26 cellular contexts compared by ENCODE assay signal in genomic region chr7:94286111-94286510, GRCh38.
"Had no signal": no experiment of that assay in that cellular context is flagged by ENCODE, and none has a peak within 500 bp of the region (broad histone marks: within the 10 kb centered on the region; RNA-seq: fewer than 3 reads in every experiment).

No MANE protein-coding gene starts in this region.

- H3K9me3 Mint-ChIP-seq: activated naive CD8-positive, alpha-beta T cell treated with anti-CD3 and anti-CD28 coated beads for 36 hours; activated T-cell treated with anti-CD3 and anti-CD28 coated beads, Interleukin-2, amount 50 U/mL, for 4 hours; activated T-helper 2 cell treated with anti-CD3 and anti-CD28 coated beads, Interferon-gamma antibody, Interleukin-2, Interleukin-4, amounts not matched to agents 10 μg/mL and 5 μg/mL and 100 μg/mL, durations not matched to agents 14 hours and 24 hours and 36 hours; dendritic cell treated with granulocyte-macrophage colony-stimulating factor and Interleukin-4, amounts not matched to agents 40 ng/mL and 50 ng/mL, for 4 days; nephron; stimulated activated naive B cell treated with anti-CD40 and anti-IgM and Interleukin-4, amounts not matched to agents 10 μg/mL and 1 μg/mL and 100 μg/mL, for 72 hours; type B pancreatic cell had no signal

- H3K4me3 ChIP-seq: cardiac muscle cell, heart right ventricle, thoracic aorta, vagina had no signal

- H3K36me3 ChIP-seq: cardiac muscle cell, heart right ventricle, thoracic aorta, vagina had no signal

- H3K27me3 Mint-ChIP-seq: dendritic cell treated with granulocyte-macrophage colony-stimulating factor and Interleukin-4, amounts not matched to agents 40 ng/mL and 50 ng/mL, for 4 days had no signal

- H3K4me1 ChIP-seq: heart right ventricle, vagina had no signal

- H3K4me3 Mint-ChIP-seq: activated naive CD8-positive, alpha-beta T cell treated with anti-CD3 and anti-CD28 coated beads for 36 hours; activated T-cell treated with anti-CD3 and anti-CD28 coated beads, Interleukin-2, amount 50 U/mL, for 4 hours; dendritic cell treated with granulocyte-macrophage colony-stimulating factor and Interleukin-4, amounts not matched to agents 40 ng/mL and 50 ng/mL, for 4 days; nephron; stimulated activated naive B cell treated with anti-CD40 and anti-IgM and Interleukin-4, amounts not matched to agents 10 μg/mL and 1 μg/mL and 100 μg/mL, for 72 hours; type B pancreatic cell had no signal

- H3K27ac Mint-ChIP-seq: activated naive CD8-positive, alpha-beta T cell treated with anti-CD3 and anti-CD28 coated beads for 36 hours; activated T-helper 2 cell treated with anti-CD3 and anti-CD28 coated beads, Interferon-gamma antibody, Interleukin-2, Interleukin-4, amounts not matched to agents 10 μg/mL and 5 μg/mL and 100 μg/mL, durations not matched to agents 14 hours and 24 hours and 36 hours; dendritic cell treated with granulocyte-macrophage colony-stimulating factor and Interleukin-4, amounts not matched to agents 40 ng/mL and 50 ng/mL, for 4 days; stimulated activated naive B cell treated with anti-CD40 and anti-IgM and Interleukin-4, amounts not matched to agents 10 μg/mL and 1 μg/mL and 100 μg/mL, for 72 hours; type B pancreatic cell had no signal

- H3K27me3 ChIP-seq: cardiac muscle cell, vagina had no signal

- ATAC-seq: activated T-cell treated with anti-CD3 and anti-CD28 coated beads, Interleukin-2, amount 50 U/mL, for 4 hours; esophagus mucosa; heart right ventricle; left colon; sciatic nerve; stimulated activated naive B cell treated with anti-CD40 and anti-IgM and Interleukin-4, amounts not matched to agents 10 μg/mL and 1 μg/mL and 100 μg/mL, for 72 hours had no signal

- H3K36me3 Mint-ChIP-seq: activated naive CD8-positive, alpha-beta T cell treated with anti-CD3 and anti-CD28 coated beads for 36 hours; stimulated activated naive B cell treated with anti-CD40 and anti-IgM and Interleukin-4, amounts not matched to agents 10 μg/mL and 1 μg/mL and 100 μg/mL, for 72 hours; type B pancreatic cell had no signal

- H3K4me1 Mint-ChIP-seq: activated naive CD8-positive, alpha-beta T cell treated with anti-CD3 and anti-CD28 coated beads for 36 hours; stimulated activated naive B cell treated with anti-CD40 and anti-IgM and Interleukin-4, amounts not matched to agents 10 μg/mL and 1 μg/mL and 100 μg/mL, for 72 hours had no signal

- H3K9me3 ChIP-seq: heart right ventricle, thoracic aorta, vagina had no signal

- DNase-seq: activated CD4-positive, alpha-beta T cell treated with anti-CD3 and anti-CD28 coated beads for 4 hours; activated CD4-positive, alpha-beta T cell treated with anti-CD3 and anti-CD28 coated beads, Interleukin-2, amount 50 U/mL, for 48 hours; activated CD4-positive, CD25-positive, alpha-beta regulatory T cell; activated CD8-positive, alpha-beta memory T cell treated with anti-CD3 and anti-CD28 coated beads, Interleukin-2, amount 50 U/mL, for 48 hours; activated naive CD4-positive, alpha-beta T cell; activated naive CD8-positive, alpha-beta T cell treated with anti-CD3 and anti-CD28 coated beads for 36 hours; activated T-cell treated with anti-CD3 and anti-CD28 coated beads, Interleukin-2, amount 50 U/mL, for 4 hours; amygdala; effector CD8-positive, alpha-beta T cell; heart right ventricle; left colon; mesenchymal stem cell; posterior cingulate gyrus; stimulated activated CD4-positive, alpha-beta T cell treated with anti-CD3 and anti-CD28 coated beads, Interleukin-2, amount 100 ng/mL, for 48 hours; stimulated activated CD8-positive, alpha-beta memory T cell treated with anti-CD3 and anti-CD28 coated beads, Interleukin-4, amount 100 ng/mL, for 48 hours; stimulated activated naive B cell treated with anti-CD40 and anti-IgM and Interleukin-4, amounts not matched to agents 10 μg/mL and 1 μg/mL and 100 μg/mL, for 72 hours; T-helper 1 cell had no signal
